17 cellular contexts compared by ENCODE assay signal in the genomic region with DNA sequence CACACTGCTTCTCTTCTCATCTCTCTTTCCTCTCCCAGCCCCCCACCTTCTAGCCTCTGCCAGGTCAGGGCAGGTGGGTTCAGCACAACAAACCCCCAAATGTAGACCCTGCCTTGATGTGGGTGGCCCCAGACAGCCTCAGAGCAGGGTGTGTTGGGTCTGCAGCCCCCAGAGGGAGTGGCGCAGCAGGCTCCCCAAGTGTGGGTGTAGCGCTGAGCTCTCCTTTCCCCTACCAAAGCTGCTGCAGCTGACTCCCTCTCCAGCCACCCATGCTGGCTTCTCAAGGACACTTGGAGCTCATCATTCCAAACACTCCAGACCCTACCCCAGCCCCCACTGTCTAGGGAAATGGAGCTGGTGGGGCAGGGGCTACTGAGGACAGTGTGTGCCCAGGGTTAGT. TPM values are rescaled to one million over a fixed set of nuclear protein-coding genes. Genes with fewer than 3 reads are reported as not detected.
DNase-seq lines count a peak whose midpoint lies in the region; ATAC-seq and TF ChIP-seq lines count a peak whose summit lies in the region.
"Had no signal": no experiment of that assay in that cellular context is flagged by ENCODE, and none has a peak within 500 bp of the region (broad histone marks: within the 10 kb centered on the region; RNA-seq: fewer than 3 reads in every experiment).

No MANE protein-coding gene starts in this region.

- H2AFZ ChIP-seq in neuronal stem cell (ENCODE audit: low read length) (no peak overlapping the region), MM.1S (ENCODE audit: low read length) (no peak overlapping the region)

- H2AK5ac ChIP-seq in neuronal stem cell (ENCODE audit: low read depth, low read length) (peak overlapping the region; percentile 18), mesendoderm (ENCODE audit: low read length) (no peak overlapping the region)

- H3K79me2 ChIP-seq in MM.1S (ENCODE audit: low read length): no peaks in the 10 kb centered on the region
- H3K79me2 ChIP-seq in mesendoderm (ENCODE audit: control insufficient read depth, insufficient read depth, low read length): no peaks in the 10 kb centered on the region

- H3K4ac ChIP-seq in neuronal stem cell (ENCODE audit: low read length): no peak overlapping the region
- H3K4ac ChIP-seq in mesendoderm (ENCODE audit: low read depth, low read length): no peak overlapping the region

- H4K8ac ChIP-seq in neuronal stem cell (ENCODE audit: low read depth, low read length) (no peak overlapping the region), mesendoderm (ENCODE audit: low read depth, low read length) (no peak overlapping the region)

- H3K9me3 ChIP-seq in T-helper 17 cell (ENCODE audit: control insufficient read depth, low read length, poor library complexity, severe bottlenecking): no peaks in the 10 kb centered on the region
- no peaks in the 10 kb centered on the region for H3K9me3 ChIP-seq in neuronal stem cell (replicated peaks in 1 of 2; ENCODE audit: control insufficient read depth in 2 of 2, insufficient read depth in 1 of 2, low read depth in 1 of 2, low read length in 2 of 2)
- H3K9me3 ChIP-seq in MM.1S (replicated peaks; ENCODE audit: insufficient read depth, low read length): no peaks in the 10 kb centered on the region

- H3K36me3 Mint-ChIP-seq in activated CD4-positive, alpha-beta T cell treated with anti-CD3 and anti-CD28 coated beads, Interleukin-2, amount 10 ng/mL, durations not matched to agents 7 days and 5 days (ENCODE audit: low read depth): peaks cover 76% of the 10 kb centered on the region
- H3K36me3 Mint-ChIP-seq in T-helper 17 cell (ENCODE audit: low read depth): peaks cover 14% of the 10 kb centered on the region

- no peak overlapping the region for H3K14ac ChIP-seq in neuronal stem cell (ENCODE audit: low read length)

- CTCF ChIA-PET in activated CD4-positive, alpha-beta T cell treated with anti-CD3 and anti-CD28 coated beads, Interleukin-2, amount 10 ng/mL, durations not matched to agents 7 days and 5 days (lab: Charles Lee): interaction anchor here (0.7 kb wide), 1 partner anchor 17 kb away, joined by 3 read pairs; no protein-coding TSS in a partner anchor

- WGBS in neuronal stem cell (ENCODE audit: extremely low coverage in 2 of 2, insufficient read length in 2 of 2, insufficient replicate concordance in 1 of 2), 2 donors: no CpG with 5 or more reads among the region's 2 CpGs
- WGBS in mesendoderm (ENCODE audit: extremely low coverage, insufficient coverage, low lambda C conversion rate): no CpG with 5 or more reads among the region's 2 CpGs

- no peak overlapping the region for H3K4me2 ChIP-seq in neuronal stem cell (ENCODE audit: insufficient read depth, low read length, poor library complexity, severe bottlenecking)
- H3K4me2 ChIP-seq in MM.1S (ENCODE audit: low read depth, low read length): no peak overlapping the region
- no peak overlapping the region for H3K4me2 ChIP-seq in mesendoderm (ENCODE audit: low read length)
- H3K4me2 ChIP-seq: BLaER1 treated with 17β-estradiol and CSF1 and Interleukin-3, amounts not matched to agents 10 nM and 100 nM had no signal

- no peak overlapping the region for H2BK5ac ChIP-seq in neuronal stem cell (ENCODE audit: low read length)
- no peak overlapping the region for H2BK5ac ChIP-seq in mesendoderm (ENCODE audit: low read length)

- no peak overlapping the region for H3K56ac ChIP-seq in mesendoderm (ENCODE audit: low read length)

- H3K27ac ChIP-seq in neuronal stem cell (replicated peaks; ENCODE audit: low read length) (no peak overlapping the region), MM.1S (ENCODE audit: low read length) (no peak overlapping the region), mesendoderm (ENCODE audit: low read depth, low read length) (no peak overlapping the region)
- H3K27ac ChIP-seq: 22Rv1; BLaER1 treated with 17β-estradiol and CSF1 and Interleukin-3, amounts not matched to agents 10 nM and 100 nM had no signal

- no peaks in the 10 kb centered on the region for H3K36me3 ChIP-seq in neuronal stem cell (replicated peaks in 1 of 2; ENCODE audit: control insufficient read depth in 2 of 2, insufficient read depth in 2 of 2, low read length in 2 of 2)
- H3K36me3 ChIP-seq in MM.1S (replicated peaks; ENCODE audit: insufficient read depth, low read length): no peaks in the 10 kb centered on the region
- no peaks in the 10 kb centered on the region for H3K36me3 ChIP-seq in mesendoderm (ENCODE audit: control insufficient read depth, insufficient read depth, low read length)

- no peak overlapping the region for H2BK120ac ChIP-seq in neuronal stem cell (ENCODE audit: low read depth, low read length)
- no peak overlapping the region for H2BK120ac ChIP-seq in mesendoderm (ENCODE audit: low read depth, low read length)

- no peaks in the 10 kb centered on the region for H3K79me1 ChIP-seq in neuronal stem cell (ENCODE audit: low read depth, low read length)
- no peaks in the 10 kb centered on the region for H3K79me1 ChIP-seq in mesendoderm (ENCODE audit: low read length)

- H3K9ac ChIP-seq in neuronal stem cell (ENCODE audit: low read depth, low read length, poor library complexity): peak overlapping the region; percentile 15
- H3K9ac ChIP-seq in MM.1S (ENCODE audit: low read length): no peak overlapping the region
- H3K9ac ChIP-seq in mesendoderm (ENCODE audit: low read length): no peak overlapping the region
- H3K9ac ChIP-seq: BLaER1 treated with 17β-estradiol and CSF1 and Interleukin-3, amounts not matched to agents 10 nM and 100 nM had no signal

- H3K4me3 Mint-ChIP-seq in activated CD4-positive, alpha-beta T cell treated with anti-CD3 and anti-CD28 coated beads, Interleukin-2, amount 10 ng/mL, durations not matched to agents 7 days and 5 days: no peak overlapping the region
- no peak overlapping the region for H3K4me3 Mint-ChIP-seq in T-helper 17 cell
- H3K4me3 Mint-ChIP-seq: CD4-positive, alpha-beta memory T cell; IgD-negative memory B cell had no signal

- POLR2A ChIA-PET in activated CD4-positive, alpha-beta T cell treated with anti-CD3 and anti-CD28 coated beads, Interleukin-2, amount 10 ng/mL, durations not matched to agents 7 days and 5 days (lab: Charles Lee): no interaction called here

- no peak overlapping the region for H4K5ac ChIP-seq in mesendoderm (ENCODE audit: low read length)

- no peaks in the 10 kb centered on the region for H3K9me3 Mint-ChIP-seq in activated CD4-positive, alpha-beta T cell treated with anti-CD3 and anti-CD28 coated beads, Interleukin-2, amount 10 ng/mL, durations not matched to agents 7 days and 5 days
- H3K9me3 Mint-ChIP-seq: CD4-positive, alpha-beta memory T cell had no signal

- H3K4me1 Mint-ChIP-seq in activated CD4-positive, alpha-beta T cell treated with anti-CD3 and anti-CD28 coated beads, Interleukin-2, amount 10 ng/mL, durations not matched to agents 7 days and 5 days: peaks cover 4% of the 10 kb centered on the region
- peaks cover 9% of the 10 kb centered on the region for H3K4me1 Mint-ChIP-seq in T-helper 17 cell

- TF ChIP-seq CTCF in MM.1S (IDR thresholded peaks at IDR 0.05; ENCODE audit: low read length): no peak

- H3K18ac ChIP-seq in neuronal stem cell (ENCODE audit: low read length) (peak overlapping the region; percentile 69), mesendoderm (ENCODE audit: low read length) (no peak overlapping the region)

- no peak overlapping the region for H4K91ac ChIP-seq in neuronal stem cell (ENCODE audit: low read depth, low read length, poor library complexity)

- no peak overlapping the region for H2BK12ac ChIP-seq in neuronal stem cell (ENCODE audit: low read length)

- peak overlapping the region; percentile 19 for H3K27ac Mint-ChIP-seq in activated CD4-positive, alpha-beta T cell treated with anti-CD3 and anti-CD28 coated beads, Interleukin-2, amount 10 ng/mL, durations not matched to agents 7 days and 5 days
- H3K27ac Mint-ChIP-seq in T-helper 17 cell: peak overlapping the region; percentile 70

- no peaks in the 10 kb centered on the region for H4K20me1 ChIP-seq in MM.1S (ENCODE audit: insufficient read depth, low read length)

- H3K9me2 ChIP-seq in MM.1S (replicated peaks; ENCODE audit: insufficient read depth, low read length): no peaks in the 10 kb centered on the region

- peaks cover 0 to 2% (median 0%) of the 10 kb centered on the region in 3 experiments for H3K27me3 ChIP-seq in neuronal stem cell (ENCODE audit: control insufficient read depth in 3 of 3, insufficient read depth in 3 of 3, low read depth in 1 of 3, low read length in 3 of 3)
- no peaks in the 10 kb centered on the region for H3K27me3 ChIP-seq in MM.1S (replicated peaks; ENCODE audit: insufficient read depth, low read length)
- no peaks in the 10 kb centered on the region for H3K27me3 ChIP-seq in mesendoderm (ENCODE audit: insufficient read depth, low read length, poor library complexity)
- H3K27me3 ChIP-seq: BLaER1 treated with 17β-estradiol and CSF1 and Interleukin-3, amounts not matched to agents 10 nM and 100 nM had no signal

- no peaks in the 10 kb centered on the region for H3F3A ChIP-seq in MM.1S (ENCODE audit: insufficient read depth, low read length)

- no peaks in the 10 kb centered on the region for H3K27me3 Mint-ChIP-seq in activated CD4-positive, alpha-beta T cell treated with anti-CD3 and anti-CD28 coated beads, Interleukin-2, amount 10 ng/mL, durations not matched to agents 7 days and 5 days
- H3K27me3 Mint-ChIP-seq in T-helper 17 cell: no peaks in the 10 kb centered on the region
- H3K27me3 Mint-ChIP-seq: CD4-positive, alpha-beta memory T cell; IgD-negative memory B cell had no signal

- no peak overlapping the region for H3K23ac ChIP-seq in neuronal stem cell (ENCODE audit: low read depth, low read length, poor library complexity)
- H3K23ac ChIP-seq in mesendoderm (ENCODE audit: low read length): no peak overlapping the region

- H3K4me1 ChIP-seq in neuronal stem cell (ENCODE audit: control insufficient read depth in 2 of 2, insufficient read depth in 1 of 2, low read depth in 1 of 2, low read length in 2 of 2): peaks cover 2 to 4% of the 10 kb centered on the region in 2 donors
- H3K4me1 ChIP-seq in MM.1S (ENCODE audit: low read length): no peaks in the 10 kb centered on the region
- peaks cover 8% of the 10 kb centered on the region for H3K4me1 ChIP-seq in mesendoderm (ENCODE audit: control insufficient read depth, low read depth, low read length)

- no peak for DNase-seq in activated CD4-positive, alpha-beta T cell treated with anti-CD3 and anti-CD28 coated beads, Interleukin-2, amount 10 ng/mL, durations not matched to agents 7 days and 5 days
- no peak for DNase-seq in activated CD4-positive, alpha-beta T cell treated with anti-CD3 and anti-CD28 coated beads for 48 hours
- no peak for DNase-seq in T-helper 17 cell
- no peak for DNase-seq in neuronal stem cell (ENCODE audit: low spot score)
- DNase-seq in MM.1S: no peak
- DNase-seq in NCI-H748 treated with DMSO at 0.1 percent for 48 hours (lab: John Stamatoyannopoulos, UW): no peak
- DNase-seq in mesendoderm: no peak
- DNase-seq: AML-193; CD4-positive, alpha-beta memory T cell; DMS79 had no signal

- H3K4me3 ChIP-seq in neuronal stem cell (ENCODE audit: low read length in 2 of 2) (no peak overlapping the region), MM.1S (ENCODE audit: low read length) (no peak overlapping the region), mesendoderm (ENCODE audit: low read length) (no peak overlapping the region)
- H3K4me3 ChIP-seq: BLaER1 treated with 17β-estradiol and CSF1 and Interleukin-3, amounts not matched to agents 10 nM and 100 nM; GM12878 had no signal

- no peak for ATAC-seq in T-helper 17 cell
- ATAC-seq: GM12878 had no signal

- H2BK15ac ChIP-seq in neuronal stem cell (ENCODE audit: low read length): no peak overlapping the region
- no peak overlapping the region for H2BK15ac ChIP-seq in mesendoderm (replicated peaks; ENCODE audit: low read depth)

RNA-seq across cellular contexts. Expression of gene NLRC3, which starts 27.3 kb away (rescaled TPM):
- 10 to 100 TPM; 80.7 to 98.7 TPM for total RNA-seq in activated CD4-positive, alpha-beta T cell treated with anti-CD3 and anti-CD28 coated beads, Interleukin-2, amount 10 ng/mL, durations not matched to agents 7 days and 5 days
- total RNA-seq in T-helper 17 cell: 10 to 100 TPM; 71.7 to 76.7 TPM
- 0.10 TPM for polyA plus RNA-seq in neuronal stem cell (2013, experiment 1 of 2)
- polyA plus RNA-seq in neuronal stem cell (2013, experiment 2 of 2): 0.06 TPM
- 0.25 TPM for polyA plus RNA-seq in mesendoderm (2013, experiment 1 of 2)
- polyA plus RNA-seq in mesendoderm (2013, experiment 2 of 2): 0.20 TPM
- total RNA-seq: G401 had no signal

RNA-seq across cellular contexts. Expression of gene CLUAP1, which starts 49.1 kb away (rescaled TPM):
- total RNA-seq in activated CD4-positive, alpha-beta T cell treated with anti-CD3 and anti-CD28 coated beads, Interleukin-2, amount 10 ng/mL, durations not matched to agents 7 days and 5 days: 10 to 100 TPM; 39.0 to 43.2 TPM
- total RNA-seq in T-helper 17 cell: 10 to 100 TPM; 10.7 to 19.0 TPM
- polyA plus RNA-seq in neuronal stem cell (2013, experiment 1 of 2): 16.0 TPM
- 15.9 TPM for polyA plus RNA-seq in neuronal stem cell (2013, experiment 2 of 2)
- polyA plus RNA-seq in mesendoderm (2013, experiment 1 of 2): 5.8 TPM
- 5.9 TPM for polyA plus RNA-seq in mesendoderm (2013, experiment 2 of 2)

RNA-seq across cellular contexts. Expression of gene C16orf90, which starts 54.6 kb away (rescaled TPM):
- total RNA-seq in activated CD4-positive, alpha-beta T cell treated with anti-CD3 and anti-CD28 coated beads, Interleukin-2, amount 10 ng/mL, durations not matched to agents 7 days and 5 days: not detected
- total RNA-seq in T-helper 17 cell: not detected
- not detected for polyA plus RNA-seq in neuronal stem cell (2013, experiment 1 of 2)
- polyA plus RNA-seq in neuronal stem cell (2013, experiment 2 of 2): not detected
- polyA plus RNA-seq in mesendoderm (2013, experiment 1 of 2): not detected
- polyA plus RNA-seq in mesendoderm (2013, experiment 2 of 2): not detected
- total RNA-seq: A673; CD4-positive, alpha-beta memory T cell; G401; GM12878; HT1080 had no signal
- polyA plus RNA-seq: CD4-positive, alpha-beta memory T cell; GM12878; IgD-negative memory B cell had no signal
